ENCODE assay signal across 16 cellular contexts in genomic region chr14:85241022-85241880, GRCh38.
DNase-seq lines count a peak whose midpoint lies in the region; ATAC-seq, FAIRE-seq and TF ChIP-seq lines count a peak whose summit lies in the region.
"Had no signal": no experiment of that assay in that cellular context is flagged by ENCODE, and none has a peak within 500 bp of the region (broad histone marks: within the 10 kb centered on the region; RNA-seq: fewer than 3 reads in every experiment).

No MANE protein-coding gene starts in this region.

- H2AFZ ChIP-seq in astrocyte (ENCODE audit: low read depth, low read length) = peak overlapping the region; percentile 43
- H2AFZ ChIP-seq: PC-9 had no signal

- intact Hi-C loops in sciatic nerve (cut with DNase I) = no loop called here

- H3K4me3 ChIP-seq in astrocyte (ENCODE audit: insufficient read depth, low read depth, low read length) (peak overlapping the region; percentile 30), kidney epithelial cell (ENCODE audit: low read depth, low read length) (no peak overlapping the region)
- H3K4me3 ChIP-seq: adrenal gland, PC-9, skin epidermis had no signal

- no peaks in the 10 kb centered on the region for H3K4me1 ChIP-seq in astrocyte (ENCODE audit: insufficient read depth, low read length)

- ATAC-seq in sciatic nerve (peak; percentile 64), HG02970 (IDR thresholded peaks at IDR 0.05; ENCODE audit: low FRiP score, unreplicated experiment) (no peak), GM21619 (IDR thresholded peaks at IDR 0.05; ENCODE audit: unreplicated experiment) (no peak)
- ATAC-seq: activated CD4-positive, alpha-beta T cell treated with anti-CD3 and anti-CD28 coated beads for 36 hours; HCT116 had no signal

- H3K27ac ChIP-seq in astrocyte (ENCODE audit: low read depth, low read length) = no peak overlapping the region
- H3K27ac ChIP-seq: adrenal gland, PC-9, skin epidermis, stomach had no signal

- H3K9ac ChIP-seq in astrocyte (ENCODE audit: low read length) = no peak overlapping the region

- H3K27ac Mint-ChIP-seq in astrocyte (ENCODE audit: unreplicated experiment) = no peak overlapping the region
- H3K27ac Mint-ChIP-seq: activated CD4-positive, alpha-beta T cell treated with anti-CD3 and anti-CD28 coated beads for 36 hours; CD4-positive, CD25-positive, alpha-beta regulatory T cell; T-helper 1 cell treated with Interleukin-12 subunit alpha and Interleukin-12 subunit beta and Interleukin-4 antibody, amounts not matched to agents 30 μg/mL and 1 μg/mL, for 36 hours had no signal

- no peaks in the 10 kb centered on the region for H3K27me3 ChIP-seq in astrocyte (ENCODE audit: insufficient read depth, low read length)
- H3K27me3 ChIP-seq in kidney epithelial cell (ENCODE audit: control insufficient read depth, insufficient read depth, low read length) = no peaks in the 10 kb centered on the region
- H3K27me3 ChIP-seq: adrenal gland, stomach had no signal

- peak overlapping the region; percentile 70 for H3K4me2 ChIP-seq in astrocyte (ENCODE audit: low read length)
- H3K4me2 ChIP-seq: PC-9 had no signal

- H3K36me3 Mint-ChIP-seq in astrocyte (ENCODE audit: low read depth, unreplicated experiment) = no peaks in the 10 kb centered on the region
- H3K36me3 Mint-ChIP-seq: CD4-positive, CD25-positive, alpha-beta regulatory T cell had no signal

- H3K4me3 Mint-ChIP-seq in astrocyte (ENCODE audit: unreplicated experiment) = no peak overlapping the region
- H3K4me3 Mint-ChIP-seq: activated CD4-positive, alpha-beta T cell treated with anti-CD3 and anti-CD28 coated beads for 36 hours; CD4-positive, CD25-positive, alpha-beta regulatory T cell; T-helper 1 cell treated with Interleukin-12 subunit alpha and Interleukin-12 subunit beta and Interleukin-4 antibody, amounts not matched to agents 30 μg/mL and 1 μg/mL, for 36 hours had no signal

- no peaks in the 10 kb centered on the region for H3K36me3 ChIP-seq in astrocyte (ENCODE audit: insufficient read depth, low read length)
- no peaks in the 10 kb centered on the region for H3K36me3 ChIP-seq in kidney epithelial cell (ENCODE audit: control insufficient read depth, insufficient read depth, low read length)
- H3K36me3 ChIP-seq: adrenal gland, stomach had no signal

- FAIRE-seq in astrocyte (lab: Jason Lieb, UNC) = no peak

- H3K9me3 ChIP-seq in astrocyte (ENCODE audit: insufficient read depth, low read depth, low read length) = no peaks in the 10 kb centered on the region
- H3K9me3 ChIP-seq: stomach had no signal

- peaks cover 2% of the 10 kb centered on the region for H3K27me3 Mint-ChIP-seq in astrocyte (ENCODE audit: low read depth, unreplicated experiment)
- H3K27me3 Mint-ChIP-seq: activated CD4-positive, alpha-beta T cell treated with anti-CD3 and anti-CD28 coated beads for 36 hours; CD4-positive, CD25-positive, alpha-beta regulatory T cell had no signal

- DNase-seq in LHCN-M2 (ENCODE audit: low read depth) (peak; percentile 81), astrocyte (ENCODE audit: low read depth) (peak; percentile 42), kidney epithelial cell (ENCODE audit: low read depth) (peak; percentile 21), sciatic nerve (ENCODE audit: low spot score) (no peak), DMS53 (lab: John Stamatoyannopoulos, UW) (no peak)
- DNase-seq: activated CD4-positive, alpha-beta T cell treated with anti-CD3 and anti-CD28 coated beads for 36 hours; adrenal gland; CD4-positive, CD25-positive, alpha-beta regulatory T cell; MV-4-11; stomach had no signal

- no peaks in the 10 kb centered on the region for H3K79me2 ChIP-seq in astrocyte (ENCODE audit: insufficient read depth, low read length)

- no peaks in the 10 kb centered on the region for H3K9me3 Mint-ChIP-seq in astrocyte (ENCODE audit: unreplicated experiment)
- H3K9me3 Mint-ChIP-seq: T-helper 1 cell treated with Interleukin-12 subunit alpha and Interleukin-12 subunit beta and Interleukin-4 antibody, amounts not matched to agents 30 μg/mL and 1 μg/mL, for 36 hours had no signal

- TF ChIP-seq CTCF in astrocyte (IDR thresholded peaks at IDR 0.05; ENCODE audit: insufficient read depth, low read depth, low read length) = no peak
- no peak for TF ChIP-seq CTCF in kidney epithelial cell (IDR thresholded peaks at IDR 0.05; ENCODE audit: insufficient read depth, low read length, poor library complexity, severe bottlenecking)

- H3K4me1 Mint-ChIP-seq in astrocyte (ENCODE audit: low read depth, unreplicated experiment) = peaks cover 8% of the 10 kb centered on the region
- H3K4me1 Mint-ChIP-seq: activated CD4-positive, alpha-beta T cell treated with anti-CD3 and anti-CD28 coated beads for 36 hours; CD4-positive, CD25-positive, alpha-beta regulatory T cell had no signal

- H4K20me1 ChIP-seq in astrocyte (ENCODE audit: insufficient read depth, low read length) = no peaks in the 10 kb centered on the region

Comparison
In these comparisons a context has a peak if more than half of its experiments do, and no peak if none do; other contexts are left out.
1. DNase-seq: peak in LHCN-M2 (single experiment), astrocyte (single experiment) and kidney epithelial cell (single experiment); none in sciatic nerve (single experiment) and DMS53 (single experiment).